Comparison of ENCODE assay signal across 16 cellular contexts in genomic region chr4:148004228-148004813, GRCh38.
DNase-seq lines count a peak whose midpoint lies in the region; ATAC-seq and TF ChIP-seq lines count a peak whose summit lies in the region.
"Had no signal": no experiment of that assay in that cellular context is flagged by ENCODE, and none has a peak within 500 bp of the region (broad histone marks: within the 10 kb centered on the region; RNA-seq: fewer than 3 reads in every experiment).

No MANE protein-coding gene starts in this region.

- H3K9me3 ChIP-seq in right atrium auricular region (peaks cover 0 to 5% of the 10 kb centered on the region in 2 donors), right cardiac atrium (ENCODE audit: control insufficient read depth, low read length) (no peaks in the 10 kb centered on the region), upper lobe of right lung (no peaks in the 10 kb centered on the region), prostate gland (no peaks in the 10 kb centered on the region)
- H3K9me3 ChIP-seq: MG63 had no signal

- H3K4me1 ChIP-seq in right atrium auricular region (peaks cover 0 to 36% of the 10 kb centered on the region in 2 donors), right cardiac atrium (ENCODE audit: control insufficient read depth, insufficient read depth, low read length) (peaks cover 8% of the 10 kb centered on the region), upper lobe of right lung (no peaks in the 10 kb centered on the region), prostate gland (replicated peaks) (no peaks in the 10 kb centered on the region)

- H3K27me3 ChIP-seq in right atrium auricular region (no peaks in the 10 kb centered on the region), right cardiac atrium (ENCODE audit: control insufficient read depth, insufficient read depth) (no peaks in the 10 kb centered on the region), upper lobe of right lung (no peaks in the 10 kb centered on the region), prostate gland (replicated peaks; ENCODE audit: insufficient read depth) (no peaks in the 10 kb centered on the region)
- H3K27me3 ChIP-seq: MG63 had no signal

- TF ChIP-seq POLR2A in prostate gland (IDR thresholded peaks at IDR 0.05): no peak

- no peak for DNase-seq in Right ventricle myocardium inferior (ENCODE audit: missing footprints)
- no peak for DNase-seq in right atrium auricular region (ENCODE audit: low spot score)
- peak; percentile 77 for DNase-seq in RPMI7951 (ENCODE audit: low read depth)
- peak in 2 of 3 donors; percentile 53 to 63 for DNase-seq in right cardiac atrium
- no peak for DNase-seq in upper lobe of right lung
- no peak for DNase-seq in prostate gland (ENCODE audit: low spot score)
- no peak for DNase-seq in NCI-H2081 (lab: John Stamatoyannopoulos, UW)
- DNase-seq in activated CD8-positive, alpha-beta memory T cell treated with anti-CD3 and anti-CD28 coated beads, Interleukin-2, amount 50 U/mL, for 48 hours: no peak
- DNase-seq: 8988T; activated naive CD4-positive, alpha-beta T cell treated with anti-CD3 and anti-CD28 coated beads for 36 hours; CD4-positive, CD25-positive, alpha-beta regulatory T cell; MG63; NCI-H2227 treated with DMSO at 0.1 percent for 48 hours; stimulated activated CD4-positive, alpha-beta T cell treated with anti-CD3 and anti-CD28 coated beads, Interleukin-4, amount 100 ng/mL, for 4 hours had no signal

- ATAC-seq in Right ventricle myocardium inferior: peak; percentile 27
- ATAC-seq in right cardiac atrium: peak in 1 of 2 donors; percentile 44
- peak; percentile 48 for ATAC-seq in upper lobe of right lung
- ATAC-seq: stimulated activated memory B cell treated with anti-CD40 and anti-IgM and Interleukin-4, amounts not matched to agents 10 μg/mL and 1 μg/mL and 100 μg/mL, for 72 hours had no signal

- 45% methylated on average over 6 of the region's 6 CpGs for WGBS in right cardiac atrium
- 62% methylated on average over 6 of the region's 6 CpGs for WGBS in prostate gland

- no peak overlapping the region for H3K27ac ChIP-seq in right atrium auricular region
- peak overlapping the region; percentile 43 for H3K27ac ChIP-seq in right cardiac atrium (ENCODE audit: low read length)
- no peak overlapping the region for H3K27ac ChIP-seq in upper lobe of right lung
- H3K27ac ChIP-seq in prostate gland: no peak overlapping the region
- H3K27ac ChIP-seq: VCaP had no signal

- H3K4me3 ChIP-seq in right atrium auricular region (no peak overlapping the region), right cardiac atrium (ENCODE audit: low read length) (no peak overlapping the region), upper lobe of right lung (no peak overlapping the region), prostate gland (no peak overlapping the region)
- H3K4me3 ChIP-seq: MG63 had no signal

- TF ChIP-seq CTCF in right atrium auricular region (IDR thresholded peaks at IDR 0.05) (no peak), upper lobe of right lung (IDR thresholded peaks at IDR 0.05) (no peak), prostate gland (IDR thresholded peaks at IDR 0.05) (no peak)

- no peaks in the 10 kb centered on the region for H3K36me3 ChIP-seq in right atrium auricular region
- no peaks in the 10 kb centered on the region for H3K36me3 ChIP-seq in upper lobe of right lung
- no peaks in the 10 kb centered on the region for H3K36me3 ChIP-seq in prostate gland
- H3K36me3 ChIP-seq: MG63 had no signal

- intact Hi-C loops in Right ventricle myocardium inferior (cut with DNase I): no loop called here
- intact Hi-C loops in right cardiac atrium (cut with DNase I): no loop called here
- intact Hi-C loops in upper lobe of right lung (cut with DNase I): no loop called here
- intact Hi-C loops in prostate gland (cut with DNase I): no loop called here

Comparison
In these comparisons a context has a peak if more than half of its experiments do, and no peak if none do; other contexts are left out.
1. DNase-seq: peak in RPMI7951 (single experiment) and right cardiac atrium (2 of 3); none in Right ventricle myocardium inferior (single experiment), right atrium auricular region (single experiment), upper lobe of right lung (single experiment), prostate gland (single experiment), NCI-H2081 (0 of 2) and activated CD8-positive, alpha-beta memory T cell treated with anti-CD3 and anti-CD28 coated beads, Interleukin-2, amount 50 U/mL, for 48 hours (single experiment).